Comparison of ENCODE assay signal across 8 cellular contexts in genomic region chr2:24082787-24083566, GRCh38. TPM values are rescaled to one million over a fixed set of nuclear protein-coding genes. Genes with fewer than 3 reads are reported as not detected.
A peak's percentile ranks its signal among the peaks of the same experiment; 100 is the strongest.
DNase-seq lines count a peak whose midpoint lies in the region; FAIRE-seq and TF ChIP-seq lines count a peak whose summit lies in the region.

No MANE protein-coding gene starts in this region.

- DNase-seq in HL-60 (ENCODE audit: low read depth in 1 of 2, low spot score in 1 of 2) (no peak), hepatocyte (ENCODE audit: low spot score) (no peak), small intestine (no peak), GM10248 (ENCODE audit: extremely low spot score) (no peak), retina (no peak), GM19238 (ENCODE audit: insufficient read length, low spot score) (no peak)
- DNase-seq in activated T-helper 1 cell treated with anti-CD3 and anti-CD28 coated beads, Interleukin-12 subunit alpha, Interleukin-12 subunit beta, Interleukin-2, Interleukin-4 antibody, amounts not matched to agents 30 ng/mL and 10 ng/mL and 1 ng/mL, durations not matched to agents 14 hours and 24 hours and 36 hours (ENCODE audit: low spot score): no peak
- no peak for DNase-seq in activated CD4-positive, alpha-beta T cell treated with anti-CD3 and anti-CD28 coated beads, Interleukin-2, amount 50 U/mL, for 4 hours

- no peaks in the 10 kb centered on the region for H3K9me3 ChIP-seq in hepatocyte (ENCODE audit: low read depth)
- H3K9me3 ChIP-seq in small intestine (ENCODE audit: control insufficient read depth, low read depth): no peaks in the 10 kb centered on the region

- 83% methylated on average over 8 of the region's 8 CpGs for WGBS in hepatocyte (ENCODE audit: low lambda C conversion rate, missing lambda C conversion rate)
- WGBS in small intestine, 3 donors: 78 to 87% (median 82%) methylated on average over 7 to 8 of the region's 8 CpGs

- H3K79me2 ChIP-seq in hepatocyte: peaks cover 11% of the 10 kb centered on the region

- H3K4me3 ChIP-seq in HL-60 (replicated peaks; ENCODE audit: insufficient read depth, low read length): no peak overlapping the region
- peak overlapping the region; percentile 52 for H3K4me3 ChIP-seq in hepatocyte
- H3K4me3 ChIP-seq in small intestine (ENCODE audit: low read depth in 1 of 2, low read length in 2 of 2): peak overlapping the region in 1 of 2 donors; percentile 61

- peak overlapping the region; percentile 80 for H3K4me2 ChIP-seq in hepatocyte

- peak overlapping the region; percentile 64 for H3K27ac ChIP-seq in HL-60 (replicated peaks)
- peak overlapping the region; percentile 96 for H3K27ac ChIP-seq in hepatocyte
- H3K27ac ChIP-seq in small intestine (ENCODE audit: low read depth in 1 of 2, low read length in 1 of 2): peak overlapping the region; percentile 92 to 98

- no peak for FAIRE-seq in small intestine (lab: Jason Lieb, UNC)

- H3K27me3 ChIP-seq in HL-60 (ENCODE audit: insufficient read depth, poor library complexity, severe bottlenecking) (no peaks in the 10 kb centered on the region), hepatocyte (no peaks in the 10 kb centered on the region), small intestine (ENCODE audit: control insufficient read depth in 2 of 2, insufficient read depth in 2 of 2, low read length in 2 of 2) (no peaks in the 10 kb centered on the region)

- H3K36me3 Mint-ChIP-seq in activated T-helper 1 cell treated with anti-CD3 and anti-CD28 coated beads, Interleukin-12 subunit alpha, Interleukin-12 subunit beta, Interleukin-2, Interleukin-4 antibody, amounts not matched to agents 30 ng/mL and 10 ng/mL and 1 ng/mL, durations not matched to agents 14 hours and 24 hours and 36 hours (ENCODE audit: low read depth): peaks cover 5% of the 10 kb centered on the region

- no peaks in the 10 kb centered on the region for H4K20me1 ChIP-seq in hepatocyte (ENCODE audit: insufficient read depth, poor library complexity, severe bottlenecking)

- H2AFZ ChIP-seq in hepatocyte: peak overlapping the region; percentile 39

- intact Hi-C loops in activated T-helper 1 cell treated with anti-CD3 and anti-CD28 coated beads, Interleukin-12 subunit alpha, Interleukin-12 subunit beta, Interleukin-2, Interleukin-4 antibody, amounts not matched to agents 30 ng/mL and 10 ng/mL and 1 ng/mL, durations not matched to agents 14 hours and 24 hours and 36 hours (cut with micrococcal nuclease): loop anchor here (5.0 kb wide), 1 partner anchor 276 kb away; no protein-coding TSS in a partner anchor

- H3K9me2 ChIP-seq in hepatocyte (replicated peaks; ENCODE audit: insufficient read depth): no peaks in the 10 kb centered on the region

- H3K4me1 Mint-ChIP-seq in activated T-helper 1 cell treated with anti-CD3 and anti-CD28 coated beads, Interleukin-12 subunit alpha, Interleukin-12 subunit beta, Interleukin-2, Interleukin-4 antibody, amounts not matched to agents 30 ng/mL and 10 ng/mL and 1 ng/mL, durations not matched to agents 14 hours and 24 hours and 36 hours (ENCODE audit: low read depth): peaks cover 19% of the 10 kb centered on the region

- POLR2A ChIA-PET in GM10248 (lab: Yijun Ruan, JAX): interaction anchor here (0.9 to 1.1 kb wide), 2 partner anchors 155 to 258 kb away, joined by 4 to 10 read pairs; no protein-coding TSS in a partner anchor

- no peaks in the 10 kb centered on the region for H3K36me3 ChIP-seq in hepatocyte (replicated peaks; ENCODE audit: insufficient read depth, low read depth)
- H3K36me3 ChIP-seq in small intestine (ENCODE audit: control insufficient read depth in 2 of 2, insufficient read depth in 2 of 2, low read length in 2 of 2): peaks cover 1 to 3% of the 10 kb centered on the region in 2 donors

- peak overlapping the region; percentile 85 for H3K4me3 Mint-ChIP-seq in activated T-helper 1 cell treated with anti-CD3 and anti-CD28 coated beads, Interleukin-12 subunit alpha, Interleukin-12 subunit beta, Interleukin-2, Interleukin-4 antibody, amounts not matched to agents 30 ng/mL and 10 ng/mL and 1 ng/mL, durations not matched to agents 14 hours and 24 hours and 36 hours

- CTCF ChIA-PET in GM10248 (lab: Yijun Ruan, JAX): interaction anchor here (0.7 to 5.3 kb wide), 49 partner anchors 7 to 700 kb away, joined by 3 to 91 read pairs (median 6); partner anchors contain the start of genes ATAD2B, SF3B6, UBXN2A and WDCP

- no peaks in the 10 kb centered on the region for H3K9me3 Mint-ChIP-seq in activated T-helper 1 cell treated with anti-CD3 and anti-CD28 coated beads, Interleukin-12 subunit alpha, Interleukin-12 subunit beta, Interleukin-2, Interleukin-4 antibody, amounts not matched to agents 30 ng/mL and 10 ng/mL and 1 ng/mL, durations not matched to agents 14 hours and 24 hours and 36 hours

- no peaks in the 10 kb centered on the region for H3K27me3 Mint-ChIP-seq in activated T-helper 1 cell treated with anti-CD3 and anti-CD28 coated beads, Interleukin-12 subunit alpha, Interleukin-12 subunit beta, Interleukin-2, Interleukin-4 antibody, amounts not matched to agents 30 ng/mL and 10 ng/mL and 1 ng/mL, durations not matched to agents 14 hours and 24 hours and 36 hours (ENCODE audit: insufficient read depth)

- TF ChIP-seq CTCF in HL-60 (IDR thresholded peaks at IDR 0.05; ENCODE audit: insufficient read depth, low read length): no peak
- no peak for TF ChIP-seq CTCF in hepatocyte (IDR thresholded peaks at IDR 0.05; ENCODE audit: poor library complexity)
- TF ChIP-seq CTCF in GM10248 (IDR thresholded peaks at IDR 0.05; ENCODE audit: control extremely low read depth, extremely low read depth, low read depth, missing control alignments): no peak

- H3K4me1 ChIP-seq in hepatocyte (ENCODE audit: insufficient read depth) (peaks cover 11% of the 10 kb centered on the region), small intestine (ENCODE audit: control insufficient read depth in 2 of 2, insufficient read depth in 1 of 2, low read depth in 1 of 2, low read length in 1 of 2) (peaks cover 2 to 5% of the 10 kb centered on the region in 2 donors)

- no peak overlapping the region for H3K27ac Mint-ChIP-seq in activated T-helper 1 cell treated with anti-CD3 and anti-CD28 coated beads, Interleukin-12 subunit alpha, Interleukin-12 subunit beta, Interleukin-2, Interleukin-4 antibody, amounts not matched to agents 30 ng/mL and 10 ng/mL and 1 ng/mL, durations not matched to agents 14 hours and 24 hours and 36 hours

RNA-seq across cellular contexts. Expression of gene TP53I3, which starts 1.7 kb away (rescaled TPM):
- total RNA-seq in activated T-helper 1 cell treated with anti-CD3 and anti-CD28 coated beads, Interleukin-12 subunit alpha, Interleukin-12 subunit beta, Interleukin-2, Interleukin-4 antibody, amounts not matched to agents 30 ng/mL and 10 ng/mL and 1 ng/mL, durations not matched to agents 14 hours and 24 hours and 36 hours: 0.70 and 0.96 TPM in 2 replicates
- total RNA-seq in hepatocyte: 29.8 and 31.9 TPM in 2 replicates
- polyA plus RNA-seq in hepatocyte (52.9 and 56.2 TPM in 2 replicates), small intestine (100 to 1,000 TPM in 2 of 3 donors, 10 to 100 TPM in 1; 77.7 to 420 (median 291) TPM)

RNA-seq across cellular contexts. Expression of gene SF3B6, which starts 6.9 kb away (rescaled TPM):
- total RNA-seq in activated T-helper 1 cell treated with anti-CD3 and anti-CD28 coated beads, Interleukin-12 subunit alpha, Interleukin-12 subunit beta, Interleukin-2, Interleukin-4 antibody, amounts not matched to agents 30 ng/mL and 10 ng/mL and 1 ng/mL, durations not matched to agents 14 hours and 24 hours and 36 hours: 128 and 145 TPM in 2 replicates
- 131 and 158 TPM in 2 replicates for total RNA-seq in hepatocyte
- polyA plus RNA-seq in hepatocyte: 170 and 174 TPM in 2 replicates
- polyA plus RNA-seq in small intestine: 100 to 1,000 TPM; 179 to 260 (median 241) TPM

RNA-seq across cellular contexts. Expression of gene FKBP1B, which starts 33.4 kb away (rescaled TPM):
- 0.47 and 0.71 TPM in 2 replicates for total RNA-seq in activated T-helper 1 cell treated with anti-CD3 and anti-CD28 coated beads, Interleukin-12 subunit alpha, Interleukin-12 subunit beta, Interleukin-2, Interleukin-4 antibody, amounts not matched to agents 30 ng/mL and 10 ng/mL and 1 ng/mL, durations not matched to agents 14 hours and 24 hours and 36 hours
- 20.2 and 24.4 TPM in 2 replicates for total RNA-seq in hepatocyte
- polyA plus RNA-seq in hepatocyte (36.3 and 37.2 TPM in 2 replicates), small intestine (100 to 1,000 TPM in 1 of 3 donors, 10 to 100 TPM in 2; 24.9 to 106 (median 73.5) TPM)

RNA-seq across cellular contexts. Expression of gene WDCP, which starts 35.8 kb away (rescaled TPM):
- 21.9 and 23.1 TPM in 2 replicates for total RNA-seq in activated T-helper 1 cell treated with anti-CD3 and anti-CD28 coated beads, Interleukin-12 subunit alpha, Interleukin-12 subunit beta, Interleukin-2, Interleukin-4 antibody, amounts not matched to agents 30 ng/mL and 10 ng/mL and 1 ng/mL, durations not matched to agents 14 hours and 24 hours and 36 hours
- 6.0 and 6.8 TPM in 2 replicates for total RNA-seq in hepatocyte
- polyA plus RNA-seq in hepatocyte: 1.4 and 2.4 TPM in 2 replicates
- 1 to 10 TPM; 1.4 to 2.5 (median 1.8) TPM for polyA plus RNA-seq in small intestine

RNA-seq across cellular contexts. Expression of gene PFN4, which starts 40.2 kb away (rescaled TPM):
- not detected in 2 replicates for total RNA-seq in activated T-helper 1 cell treated with anti-CD3 and anti-CD28 coated beads, Interleukin-12 subunit alpha, Interleukin-12 subunit beta, Interleukin-2, Interleukin-4 antibody, amounts not matched to agents 30 ng/mL and 10 ng/mL and 1 ng/mL, durations not matched to agents 14 hours and 24 hours and 36 hours
- total RNA-seq in hepatocyte: 0.24 and 1.2 TPM in 2 replicates
- 0.75 and 1.7 TPM in 2 replicates for polyA plus RNA-seq in hepatocyte
- under 1 TPM in 1 of 3 donors, not detected in 2; 0.27 TPM for polyA plus RNA-seq in small intestine

Comparison
In these comparisons a context has a peak if more than half of its experiments do, and no peak if none do; other contexts are left out.
1. RNA of gene TP53I3, which starts 1.7 kb away (total RNA-seq): 29.8 to 31.9 TPM in hepatocyte; 0.70 to 0.96 TPM in activated T-helper 1 cell treated with anti-CD3 and anti-CD28 coated beads, Interleukin-12 subunit alpha, Interleukin-12 subunit beta, Interleukin-2, Interleukin-4 antibody, amounts not matched to agents 30 ng/mL and 10 ng/mL and 1 ng/mL, durations not matched to agents 14 hours and 24 hours and 36 hours; every median in the first group is over 10 times any median in the second.
2. RNA of gene FKBP1B, which starts 33.4 kb away (total RNA-seq): 20.2 to 24.4 TPM in hepatocyte; 0.47 to 0.71 TPM in activated T-helper 1 cell treated with anti-CD3 and anti-CD28 coated beads, Interleukin-12 subunit alpha, Interleukin-12 subunit beta, Interleukin-2, Interleukin-4 antibody, amounts not matched to agents 30 ng/mL and 10 ng/mL and 1 ng/mL, durations not matched to agents 14 hours and 24 hours and 36 hours; every median in the first group is over 10 times any median in the second.
3. Peak in every context shown above with its lines, with median percentiles within 50 percentile points of each other: H3K27ac ChIP-seq.